In genomic region chr4:163090997-163091684, GRCh38 we compare ENCODE assay signal across 1 cellular context.
TF ChIP-seq lines count a peak whose summit lies in the region.

No MANE protein-coding gene starts in this region.

TF ChIP-seq in IMR-90, 13 proteins besides CTCF, POLR2A, EP300 and RAD21 (continued from another document):
- TF ChIP-seq, protein P1, sequence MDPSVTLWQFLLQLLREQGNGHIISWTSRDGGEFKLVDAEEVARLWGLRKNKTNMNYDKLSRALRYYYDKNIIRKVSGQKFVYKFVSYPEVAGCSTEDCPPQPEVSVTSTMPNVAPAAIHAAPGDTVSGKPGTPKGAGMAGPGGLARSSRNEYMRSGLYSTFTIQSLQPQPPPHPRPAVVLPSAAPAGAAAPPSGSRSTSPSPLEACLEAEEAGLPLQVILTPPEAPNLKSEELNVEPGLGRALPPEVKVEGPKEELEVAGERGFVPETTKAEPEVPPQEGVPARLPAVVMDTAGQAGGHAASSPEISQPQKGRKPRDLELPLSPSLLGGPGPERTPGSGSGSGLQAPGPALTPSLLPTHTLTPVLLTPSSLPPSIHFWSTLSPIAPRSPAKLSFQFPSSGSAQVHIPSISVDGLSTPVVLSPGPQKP (IDR thresholded peaks at IDR 0.05; ENCODE audit: borderline replicate concordance, low read depth, low read length) = no peak
TF ChIP-seq in IMR-90: peak in this region for 1.
